1 cellular context compared by ENCODE assay signal in the genomic region with DNA sequence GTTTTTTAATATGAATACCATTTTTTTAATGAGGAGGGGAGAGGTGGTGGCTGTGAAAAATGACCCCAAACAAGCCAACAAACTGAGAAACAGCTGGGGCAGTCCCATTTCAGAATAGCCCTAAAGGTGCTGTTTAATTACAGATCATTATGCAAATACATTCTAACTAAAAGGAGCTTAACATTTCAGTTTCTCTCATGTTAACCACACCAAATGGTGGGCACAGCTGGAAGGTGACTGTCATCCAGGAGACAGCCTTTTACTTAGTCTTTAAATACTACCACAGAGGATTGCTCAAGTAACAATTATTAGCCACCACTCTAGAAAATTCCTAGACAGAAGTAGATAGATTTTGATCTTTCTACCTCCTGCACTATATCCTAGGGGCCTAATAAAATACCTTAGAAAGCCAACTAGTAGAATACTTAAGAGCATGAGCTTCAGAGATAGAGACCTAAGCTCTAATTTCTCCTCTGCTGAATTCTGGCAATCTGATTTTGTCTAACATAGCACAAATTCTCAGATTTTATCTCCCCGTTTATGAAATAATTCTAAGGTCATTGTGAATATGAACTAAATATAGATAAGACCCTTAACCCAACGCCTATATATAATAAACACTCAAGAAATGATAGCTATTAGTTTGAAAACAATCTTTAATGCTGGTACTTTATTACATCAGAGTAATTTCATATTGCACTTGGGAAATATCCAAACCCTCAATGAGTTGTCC.
TF ChIP-seq lines count a peak whose summit lies in the region.

No MANE protein-coding gene starts in this region.

TF ChIP-seq in GM23338, 12 proteins besides CTCF, POLR2A, EP300 and RAD21 (continued from another document):
- TF ChIP-seq, protein P1, sequence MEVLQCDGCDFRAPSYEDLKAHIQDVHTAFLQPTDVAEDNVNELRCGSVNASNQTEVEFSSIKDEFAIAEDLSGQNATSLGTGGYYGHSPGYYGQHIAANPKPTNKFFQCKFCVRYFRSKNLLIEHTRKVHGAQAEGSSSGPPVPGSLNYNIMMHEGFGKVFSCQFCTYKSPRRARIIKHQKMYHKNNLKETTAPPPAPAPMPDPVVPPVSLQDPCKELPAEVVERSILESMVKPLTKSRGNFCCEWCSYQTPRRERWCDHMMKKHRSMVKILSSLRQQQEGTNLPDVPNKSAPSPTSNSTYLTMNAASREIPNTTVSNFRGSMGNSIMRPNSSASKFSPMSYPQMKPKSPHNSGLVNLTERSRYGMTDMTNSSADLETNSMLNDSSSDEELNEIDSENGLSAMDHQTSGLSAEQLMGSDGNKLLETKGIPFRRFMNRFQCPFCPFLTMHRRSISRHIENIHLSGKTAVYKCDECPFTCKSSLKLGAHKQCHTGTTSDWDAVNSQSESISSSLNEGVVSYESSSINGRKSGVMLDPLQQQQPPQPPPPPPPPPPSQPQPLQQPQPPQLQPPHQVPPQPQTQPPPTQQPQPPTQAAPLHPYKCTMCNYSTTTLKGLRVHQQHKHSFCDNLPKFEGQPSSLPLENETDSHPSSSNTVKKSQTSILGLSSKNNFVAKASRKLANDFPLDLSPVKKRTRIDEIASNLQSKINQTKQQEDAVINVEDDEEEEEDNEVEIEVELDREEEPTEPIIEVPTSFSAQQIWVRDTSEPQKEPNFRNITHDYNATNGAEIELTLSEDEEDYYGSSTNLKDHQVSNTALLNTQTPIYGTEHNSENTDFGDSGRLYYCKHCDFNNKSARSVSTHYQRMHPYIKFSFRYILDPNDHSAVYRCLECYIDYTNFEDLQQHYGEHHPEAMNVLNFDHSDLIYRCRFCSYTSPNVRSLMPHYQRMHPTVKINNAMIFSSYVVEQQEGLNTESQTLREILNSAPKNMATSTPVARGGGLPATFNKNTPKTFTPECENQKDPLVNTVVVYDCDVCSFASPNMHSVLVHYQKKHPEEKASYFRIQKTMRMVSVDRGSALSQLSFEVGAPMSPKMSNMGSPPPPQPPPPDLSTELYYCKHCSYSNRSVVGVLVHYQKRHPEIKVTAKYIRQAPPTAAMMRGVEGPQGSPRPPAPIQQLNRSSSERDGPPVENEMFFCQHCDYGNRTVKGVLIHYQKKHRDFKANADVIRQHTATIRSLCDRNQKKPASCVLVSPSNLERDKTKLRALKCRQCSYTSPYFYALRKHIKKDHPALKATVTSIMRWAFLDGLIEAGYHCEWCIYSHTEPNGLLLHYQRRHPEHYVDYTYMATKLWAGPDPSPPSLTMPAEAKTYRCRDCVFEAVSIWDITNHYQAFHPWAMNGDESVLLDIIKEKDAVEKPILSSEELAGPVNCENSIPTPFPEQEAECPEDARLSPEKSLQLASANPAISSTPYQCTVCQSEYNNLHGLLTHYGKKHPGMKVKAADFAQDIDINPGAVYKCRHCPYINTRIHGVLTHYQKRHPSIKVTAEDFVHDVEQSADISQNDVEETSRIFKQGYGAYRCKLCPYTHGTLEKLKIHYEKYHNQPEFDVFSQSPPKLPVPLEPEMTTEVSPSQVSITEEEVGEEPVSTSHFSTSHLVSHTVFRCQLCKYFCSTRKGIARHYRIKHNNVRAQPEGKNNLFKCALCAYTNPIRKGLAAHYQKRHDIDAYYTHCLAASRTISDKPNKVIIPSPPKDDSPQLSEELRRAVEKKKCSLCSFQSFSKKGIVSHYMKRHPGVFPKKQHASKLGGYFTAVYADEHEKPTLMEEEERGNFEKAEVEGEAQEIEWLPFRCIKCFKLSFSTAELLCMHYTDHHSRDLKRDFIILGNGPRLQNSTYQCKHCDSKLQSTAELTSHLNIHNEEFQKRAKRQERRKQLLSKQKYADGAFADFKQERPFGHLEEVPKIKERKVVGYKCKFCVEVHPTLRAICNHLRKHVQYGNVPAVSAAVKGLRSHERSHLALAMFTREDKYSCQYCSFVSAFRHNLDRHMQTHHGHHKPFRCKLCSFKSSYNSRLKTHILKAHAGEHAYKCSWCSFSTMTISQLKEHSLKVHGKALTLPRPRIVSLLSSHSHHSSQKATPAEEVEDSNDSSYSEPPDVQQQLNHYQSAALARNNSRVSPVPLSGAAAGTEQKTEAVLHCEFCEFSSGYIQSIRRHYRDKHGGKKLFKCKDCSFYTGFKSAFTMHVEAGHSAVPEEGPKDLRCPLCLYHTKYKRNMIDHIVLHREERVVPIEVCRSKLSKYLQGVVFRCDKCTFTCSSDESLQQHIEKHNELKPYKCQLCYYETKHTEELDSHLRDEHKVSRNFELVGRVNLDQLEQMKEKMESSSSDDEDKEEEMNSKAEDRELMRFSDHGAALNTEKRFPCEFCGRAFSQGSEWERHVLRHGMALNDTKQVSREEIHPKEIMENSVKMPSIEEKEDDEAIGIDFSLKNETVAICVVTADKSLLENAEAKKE (CRISPR knock-in tag; IDR thresholded peaks at IDR 0.05): no peak
- TF ChIP-seq JUNB (IDR thresholded peaks at IDR 0.05; ENCODE audit: unreplicated experiment) (no peak), POLR2AphosphoS5 (IDR thresholded peaks at IDR 0.05; ENCODE audit: low read depth) (no peak), NANOG (IDR thresholded peaks at IDR 0.05; ENCODE audit: borderline replicate concordance) (no peak)
